Comparison of ENCODE assay signal across 8 cellular contexts in genomic region chr3:99817437-99818240, GRCh38. TPM values are rescaled to one million over a fixed set of nuclear protein-coding genes. Genes with fewer than 3 reads are reported as not detected.
A peak's percentile ranks its signal among the peaks of the same experiment; 100 is the strongest.
DNase-seq lines count a peak whose midpoint lies in the region; ATAC-seq and TF ChIP-seq lines count a peak whose summit lies in the region.

Gene CMSS1, plus strand, starts transcription at chr3:99817862.

- H3K9me3 ChIP-seq in SU-DHL-6 (ENCODE audit: insufficient read depth, low read length) (no peaks in the 10 kb centered on the region), ovary (no peaks in the 10 kb centered on the region), thyroid gland (no peaks in the 10 kb centered on the region)

- H3K4me3 ChIP-seq in SU-DHL-6 (ENCODE audit: insufficient read depth, low read length, poor library complexity, severe bottlenecking) (peak within 1 kb of the TSS; percentile 64), ovary (peak within 1 kb of the TSS; percentile 74), thyroid gland (replicated peaks in 1 of 3) (peak within 1 kb of the TSS; percentile 37 to 60 (median 53))

- DNase-seq in NCI-H128 (lab: John Stamatoyannopoulos, UW; ENCODE audit: unreplicated experiment) (peak; percentile 85), head of caudate nucleus (peak; percentile 87 to 98 (median 96)), ovary (peak; percentile 93 to 97 (median 96)), thyroid gland (peak; percentile 92)
- DNase-seq in activated naive CD8-positive, alpha-beta T cell treated with anti-CD3 and anti-CD28 coated beads, Interleukin-2, amount 10 ng/mL, durations not matched to agents 7 days and 5 days = peak; percentile 96

- peaks cover 6% of the 10 kb centered on the region for H3K36me3 Mint-ChIP-seq in activated naive CD8-positive, alpha-beta T cell treated with anti-CD3 and anti-CD28 coated beads, Interleukin-2, amount 10 ng/mL, durations not matched to agents 7 days and 5 days

- H3K79me2 ChIP-seq in SU-DHL-6 (ENCODE audit: insufficient read depth, low read length) = peaks cover 33% of the 10 kb centered on the region; the same call in 1 of the 2 replicates

- TF ChIP-seq CTCF in GM12872 (IDR thresholded peaks at IDR 0.05; ENCODE audit: insufficient read depth, low read depth, low read length) (peak; percentile 38; the same call in 2 of the 3 replicates), SU-DHL-6 (IDR thresholded peaks at IDR 0.05; ENCODE audit: insufficient read depth, low read length, poor library complexity, severe bottlenecking) (no peak), ovary (IDR thresholded peaks at IDR 0.05) (peak in 1 of 3 donors; percentile 57), thyroid gland (IDR thresholded peaks at IDR 0.05) (peak in 4 of 6 experiments; percentile 23 to 32 (median 28))

- H3F3A ChIP-seq in SU-DHL-6 (ENCODE audit: insufficient read depth) = no peaks in the 10 kb centered on the region

- H3K27me3 ChIP-seq in SU-DHL-6 (ENCODE audit: low read length) = no peaks in the 10 kb centered on the region
- H3K27me3 ChIP-seq in ovary = no peaks in the 10 kb centered on the region
- no peaks in the 10 kb centered on the region for H3K27me3 ChIP-seq in thyroid gland

- TF ChIP-seq EP300 in ovary (IDR thresholded peaks at IDR 0.05) = no peak

- WGBS in ovary, 3 donors = 0% methylated on average over 60 of the region's 60 CpGs
- 0 to 1% methylated on average over 29 to 60 of the region's 60 CpGs for WGBS in thyroid gland, 2 donors

- H2AFZ ChIP-seq in SU-DHL-6 (ENCODE audit: low read depth, low read length, severe bottlenecking) = peak within 1 kb of the TSS; percentile 72

- H3K9me3 Mint-ChIP-seq in activated naive CD8-positive, alpha-beta T cell treated with anti-CD3 and anti-CD28 coated beads, Interleukin-2, amount 10 ng/mL, durations not matched to agents 7 days and 5 days = no peaks in the 10 kb centered on the region

- H4K20me1 ChIP-seq in SU-DHL-6 (ENCODE audit: low read depth, low read length) = no peaks in the 10 kb centered on the region

- POLR2A ChIA-PET in activated naive CD8-positive, alpha-beta T cell treated with anti-CD3 and anti-CD28 coated beads, Interleukin-2, amount 10 ng/mL, durations not matched to agents 7 days and 5 days (lab: Charles Lee) = interaction anchor here (1.5 kb wide), 1 partner anchor 443 kb away, joined by 5 read pairs; the partner anchor contains the start of gene TBC1D23

- H3K4me3 Mint-ChIP-seq in activated naive CD8-positive, alpha-beta T cell treated with anti-CD3 and anti-CD28 coated beads, Interleukin-2, amount 10 ng/mL, durations not matched to agents 7 days and 5 days = peak within 1 kb of the TSS; percentile 87

- H3K4me1 Mint-ChIP-seq in activated naive CD8-positive, alpha-beta T cell treated with anti-CD3 and anti-CD28 coated beads, Interleukin-2, amount 10 ng/mL, durations not matched to agents 7 days and 5 days = peaks cover 29% of the 10 kb centered on the region

- TF ChIP-seq POLR2A in ovary (IDR thresholded peaks at IDR 0.05) (peak; percentile 75), thyroid gland (IDR thresholded peaks at IDR 0.05) (peak in 1 of 2 donors; percentile 62)

- H3K4me1 ChIP-seq in ovary (ENCODE audit: insufficient read depth) = no peaks in the 10 kb centered on the region
- H3K4me1 ChIP-seq in thyroid gland = peaks cover 0 to 10% of the 10 kb centered on the region in 2 donors

- H3K9ac ChIP-seq in SU-DHL-6 (ENCODE audit: low read length) = peak within 1 kb of the TSS; percentile 60

- peak; percentile 98 for ATAC-seq in HG02678 (IDR thresholded peaks at IDR 0.05; ENCODE audit: unreplicated experiment)
- ATAC-seq in activated naive CD8-positive, alpha-beta T cell treated with anti-CD3 and anti-CD28 coated beads, Interleukin-2, amount 10 ng/mL, durations not matched to agents 7 days and 5 days (ENCODE audit: low read depth) = peak; percentile 96

- no peaks in the 10 kb centered on the region for H3K9me2 ChIP-seq in SU-DHL-6 (replicated peaks; ENCODE audit: insufficient read depth, low read length)

- H3K36me3 ChIP-seq in SU-DHL-6 (ENCODE audit: low read length) = no peaks in the 10 kb centered on the region
- no peaks in the 10 kb centered on the region for H3K36me3 ChIP-seq in ovary
- H3K36me3 ChIP-seq in thyroid gland = no peaks in the 10 kb centered on the region

- peak within 1 kb of the TSS; percentile 86 for H3K27ac Mint-ChIP-seq in activated naive CD8-positive, alpha-beta T cell treated with anti-CD3 and anti-CD28 coated beads, Interleukin-2, amount 10 ng/mL, durations not matched to agents 7 days and 5 days

- intact Hi-C loops in head of caudate nucleus (cut with DNase I) (no loop called here), ovary (cut with DNase I) (no loop called here), thyroid gland (cut with DNase I) (no loop called here)

- H3K27ac ChIP-seq in SU-DHL-6 (ENCODE audit: low read depth, low read length) (peak within 1 kb of the TSS; percentile 53), ovary (peak within 1 kb of the TSS; percentile 70 to 89), thyroid gland (peak within 1 kb of the TSS; percentile 69 to 91 (median 79))

- H3K27me3 Mint-ChIP-seq in activated naive CD8-positive, alpha-beta T cell treated with anti-CD3 and anti-CD28 coated beads, Interleukin-2, amount 10 ng/mL, durations not matched to agents 7 days and 5 days = no peaks in the 10 kb centered on the region

- H3K4me2 ChIP-seq in SU-DHL-6 (ENCODE audit: low read depth, low read length, poor library complexity, severe bottlenecking) = peak within 1 kb of the TSS; percentile 59

RNA-seq across cellular contexts. Expression of gene CMSS1, which starts in this region (rescaled TPM):
- total RNA-seq in activated naive CD8-positive, alpha-beta T cell treated with anti-CD3 and anti-CD28 coated beads, Interleukin-2, amount 10 ng/mL, durations not matched to agents 7 days and 5 days = 10 to 100 TPM; 24.2 to 31.8 TPM
- total RNA-seq in ovary (10 to 100 TPM; 14.5 to 54.0 (median 32.6) TPM), thyroid gland (10 to 100 TPM in 3 of 4 donors, 1 to 10 TPM in 1; 7.7 to 15.0 (median 12.9) TPM)
- 10 to 100 TPM; 23.4 to 24.9 TPM for polyA plus RNA-seq in ovary

Comparison
In these comparisons a context has a peak if more than half of its experiments do, and no peak if none do; other contexts are left out.
1. Peak in every context shown above with its lines: DNase-seq, ATAC-seq, H3K4me3 ChIP-seq and H3K27ac ChIP-seq.